In the genomic region with DNA sequence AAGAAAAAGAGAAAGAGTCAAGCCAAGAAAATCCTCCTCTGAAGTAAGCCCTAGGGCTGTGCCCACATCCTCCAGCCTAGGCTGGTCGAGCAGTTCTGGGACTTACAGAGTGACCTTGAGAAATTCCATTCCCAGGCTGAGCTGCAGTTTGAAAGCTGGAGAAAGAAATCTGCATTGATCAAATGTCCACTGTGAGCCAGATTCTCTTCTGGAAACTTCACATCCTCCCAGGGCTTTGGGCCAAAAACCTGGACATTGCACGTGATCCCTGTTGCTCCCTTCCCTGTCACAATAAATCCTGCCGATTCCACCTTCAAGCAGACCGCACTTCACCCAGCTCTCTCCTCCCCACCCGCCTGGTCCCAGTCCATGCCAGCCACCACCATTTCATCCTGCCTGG, we compare ENCODE assay signal across 1 cellular context.
TF ChIP-seq lines count a peak whose summit lies in the region.

No MANE protein-coding gene starts in this region.

TF ChIP-seq in WTC11, 78 proteins besides CTCF, POLR2A, EP300 and RAD21 (continued from another document):
- TF ChIP-seq, protein P1, sequence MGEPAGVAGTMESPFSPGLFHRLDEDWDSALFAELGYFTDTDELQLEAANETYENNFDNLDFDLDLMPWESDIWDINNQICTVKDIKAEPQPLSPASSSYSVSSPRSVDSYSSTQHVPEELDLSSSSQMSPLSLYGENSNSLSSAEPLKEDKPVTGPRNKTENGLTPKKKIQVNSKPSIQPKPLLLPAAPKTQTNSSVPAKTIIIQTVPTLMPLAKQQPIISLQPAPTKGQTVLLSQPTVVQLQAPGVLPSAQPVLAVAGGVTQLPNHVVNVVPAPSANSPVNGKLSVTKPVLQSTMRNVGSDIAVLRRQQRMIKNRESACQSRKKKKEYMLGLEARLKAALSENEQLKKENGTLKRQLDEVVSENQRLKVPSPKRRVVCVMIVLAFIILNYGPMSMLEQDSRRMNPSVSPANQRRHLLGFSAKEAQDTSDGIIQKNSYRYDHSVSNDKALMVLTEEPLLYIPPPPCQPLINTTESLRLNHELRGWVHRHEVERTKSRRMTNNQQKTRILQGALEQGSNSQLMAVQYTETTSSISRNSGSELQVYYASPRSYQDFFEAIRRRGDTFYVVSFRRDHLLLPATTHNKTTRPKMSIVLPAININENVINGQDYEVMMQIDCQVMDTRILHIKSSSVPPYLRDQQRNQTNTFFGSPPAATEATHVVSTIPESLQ (CRISPR knock-in tag; IDR thresholded peaks at IDR 0.05), result no peak
- TF ChIP-seq CREM (CRISPR knock-in tag; IDR thresholded peaks at IDR 0.05) (no peak), TEAD4 (CRISPR knock-in tag; IDR thresholded peaks at IDR 0.05) (no peak), ESRRA (CRISPR knock-in tag; IDR thresholded peaks at IDR 0.05; ENCODE audit: borderline replicate concordance) (no peak), RORB (CRISPR knock-in tag; IDR thresholded peaks at IDR 0.05) (no peak)
- TF ChIP-seq, protein P2, sequence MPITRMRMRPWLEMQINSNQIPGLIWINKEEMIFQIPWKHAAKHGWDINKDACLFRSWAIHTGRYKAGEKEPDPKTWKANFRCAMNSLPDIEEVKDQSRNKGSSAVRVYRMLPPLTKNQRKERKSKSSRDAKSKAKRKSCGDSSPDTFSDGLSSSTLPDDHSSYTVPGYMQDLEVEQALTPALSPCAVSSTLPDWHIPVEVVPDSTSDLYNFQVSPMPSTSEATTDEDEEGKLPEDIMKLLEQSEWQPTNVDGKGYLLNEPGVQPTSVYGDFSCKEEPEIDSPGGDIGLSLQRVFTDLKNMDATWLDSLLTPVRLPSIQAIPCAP (CRISPR knock-in tag; IDR thresholded peaks at IDR 0.05), result no peak
- TF ChIP-seq, protein P3, sequence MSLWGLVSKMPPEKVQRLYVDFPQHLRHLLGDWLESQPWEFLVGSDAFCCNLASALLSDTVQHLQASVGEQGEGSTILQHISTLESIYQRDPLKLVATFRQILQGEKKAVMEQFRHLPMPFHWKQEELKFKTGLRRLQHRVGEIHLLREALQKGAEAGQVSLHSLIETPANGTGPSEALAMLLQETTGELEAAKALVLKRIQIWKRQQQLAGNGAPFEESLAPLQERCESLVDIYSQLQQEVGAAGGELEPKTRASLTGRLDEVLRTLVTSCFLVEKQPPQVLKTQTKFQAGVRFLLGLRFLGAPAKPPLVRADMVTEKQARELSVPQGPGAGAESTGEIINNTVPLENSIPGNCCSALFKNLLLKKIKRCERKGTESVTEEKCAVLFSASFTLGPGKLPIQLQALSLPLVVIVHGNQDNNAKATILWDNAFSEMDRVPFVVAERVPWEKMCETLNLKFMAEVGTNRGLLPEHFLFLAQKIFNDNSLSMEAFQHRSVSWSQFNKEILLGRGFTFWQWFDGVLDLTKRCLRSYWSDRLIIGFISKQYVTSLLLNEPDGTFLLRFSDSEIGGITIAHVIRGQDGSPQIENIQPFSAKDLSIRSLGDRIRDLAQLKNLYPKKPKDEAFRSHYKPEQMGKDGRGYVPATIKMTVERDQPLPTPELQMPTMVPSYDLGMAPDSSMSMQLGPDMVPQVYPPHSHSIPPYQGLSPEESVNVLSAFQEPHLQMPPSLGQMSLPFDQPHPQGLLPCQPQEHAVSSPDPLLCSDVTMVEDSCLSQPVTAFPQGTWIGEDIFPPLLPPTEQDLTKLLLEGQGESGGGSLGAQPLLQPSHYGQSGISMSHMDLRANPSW (CRISPR knock-in tag; conservative IDR thresholded peaks at IDR 0.05; ENCODE audit: low read depth), result no peak
- TF ChIP-seq, protein P4, sequence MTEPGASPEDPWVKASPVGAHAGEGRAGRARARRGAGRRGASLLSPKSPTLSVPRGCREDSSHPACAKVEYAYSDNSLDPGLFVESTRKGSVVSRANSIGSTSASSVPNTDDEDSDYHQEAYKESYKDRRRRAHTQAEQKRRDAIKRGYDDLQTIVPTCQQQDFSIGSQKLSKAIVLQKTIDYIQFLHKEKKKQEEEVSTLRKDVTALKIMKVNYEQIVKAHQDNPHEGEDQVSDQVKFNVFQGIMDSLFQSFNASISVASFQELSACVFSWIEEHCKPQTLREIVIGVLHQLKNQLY (CRISPR knock-in tag; IDR thresholded peaks at IDR 0.05), result no peak
- TF ChIP-seq, protein P5, sequence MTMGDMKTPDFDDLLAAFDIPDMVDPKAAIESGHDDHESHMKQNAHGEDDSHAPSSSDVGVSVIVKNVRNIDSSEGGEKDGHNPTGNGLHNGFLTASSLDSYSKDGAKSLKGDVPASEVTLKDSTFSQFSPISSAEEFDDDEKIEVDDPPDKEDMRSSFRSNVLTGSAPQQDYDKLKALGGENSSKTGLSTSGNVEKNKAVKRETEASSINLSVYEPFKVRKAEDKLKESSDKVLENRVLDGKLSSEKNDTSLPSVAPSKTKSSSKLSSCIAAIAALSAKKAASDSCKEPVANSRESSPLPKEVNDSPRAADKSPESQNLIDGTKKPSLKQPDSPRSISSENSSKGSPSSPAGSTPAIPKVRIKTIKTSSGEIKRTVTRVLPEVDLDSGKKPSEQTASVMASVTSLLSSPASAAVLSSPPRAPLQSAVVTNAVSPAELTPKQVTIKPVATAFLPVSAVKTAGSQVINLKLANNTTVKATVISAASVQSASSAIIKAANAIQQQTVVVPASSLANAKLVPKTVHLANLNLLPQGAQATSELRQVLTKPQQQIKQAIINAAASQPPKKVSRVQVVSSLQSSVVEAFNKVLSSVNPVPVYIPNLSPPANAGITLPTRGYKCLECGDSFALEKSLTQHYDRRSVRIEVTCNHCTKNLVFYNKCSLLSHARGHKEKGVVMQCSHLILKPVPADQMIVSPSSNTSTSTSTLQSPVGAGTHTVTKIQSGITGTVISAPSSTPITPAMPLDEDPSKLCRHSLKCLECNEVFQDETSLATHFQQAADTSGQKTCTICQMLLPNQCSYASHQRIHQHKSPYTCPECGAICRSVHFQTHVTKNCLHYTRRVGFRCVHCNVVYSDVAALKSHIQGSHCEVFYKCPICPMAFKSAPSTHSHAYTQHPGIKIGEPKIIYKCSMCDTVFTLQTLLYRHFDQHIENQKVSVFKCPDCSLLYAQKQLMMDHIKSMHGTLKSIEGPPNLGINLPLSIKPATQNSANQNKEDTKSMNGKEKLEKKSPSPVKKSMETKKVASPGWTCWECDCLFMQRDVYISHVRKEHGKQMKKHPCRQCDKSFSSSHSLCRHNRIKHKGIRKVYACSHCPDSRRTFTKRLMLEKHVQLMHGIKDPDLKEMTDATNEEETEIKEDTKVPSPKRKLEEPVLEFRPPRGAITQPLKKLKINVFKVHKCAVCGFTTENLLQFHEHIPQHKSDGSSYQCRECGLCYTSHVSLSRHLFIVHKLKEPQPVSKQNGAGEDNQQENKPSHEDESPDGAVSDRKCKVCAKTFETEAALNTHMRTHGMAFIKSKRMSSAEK (CRISPR knock-in tag; IDR thresholded peaks at IDR 0.05; ENCODE audit: borderline replicate concordance), result no peak
- TF ChIP-seq, protein P6, sequence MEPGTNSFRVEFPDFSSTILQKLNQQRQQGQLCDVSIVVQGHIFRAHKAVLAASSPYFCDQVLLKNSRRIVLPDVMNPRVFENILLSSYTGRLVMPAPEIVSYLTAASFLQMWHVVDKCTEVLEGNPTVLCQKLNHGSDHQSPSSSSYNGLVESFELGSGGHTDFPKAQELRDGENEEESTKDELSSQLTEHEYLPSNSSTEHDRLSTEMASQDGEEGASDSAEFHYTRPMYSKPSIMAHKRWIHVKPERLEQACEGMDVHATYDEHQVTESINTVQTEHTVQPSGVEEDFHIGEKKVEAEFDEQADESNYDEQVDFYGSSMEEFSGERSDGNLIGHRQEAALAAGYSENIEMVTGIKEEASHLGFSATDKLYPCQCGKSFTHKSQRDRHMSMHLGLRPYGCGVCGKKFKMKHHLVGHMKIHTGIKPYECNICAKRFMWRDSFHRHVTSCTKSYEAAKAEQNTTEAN (CRISPR knock-in tag; IDR thresholded peaks at IDR 0.05), result no peak
- TF ChIP-seq, protein P7, sequence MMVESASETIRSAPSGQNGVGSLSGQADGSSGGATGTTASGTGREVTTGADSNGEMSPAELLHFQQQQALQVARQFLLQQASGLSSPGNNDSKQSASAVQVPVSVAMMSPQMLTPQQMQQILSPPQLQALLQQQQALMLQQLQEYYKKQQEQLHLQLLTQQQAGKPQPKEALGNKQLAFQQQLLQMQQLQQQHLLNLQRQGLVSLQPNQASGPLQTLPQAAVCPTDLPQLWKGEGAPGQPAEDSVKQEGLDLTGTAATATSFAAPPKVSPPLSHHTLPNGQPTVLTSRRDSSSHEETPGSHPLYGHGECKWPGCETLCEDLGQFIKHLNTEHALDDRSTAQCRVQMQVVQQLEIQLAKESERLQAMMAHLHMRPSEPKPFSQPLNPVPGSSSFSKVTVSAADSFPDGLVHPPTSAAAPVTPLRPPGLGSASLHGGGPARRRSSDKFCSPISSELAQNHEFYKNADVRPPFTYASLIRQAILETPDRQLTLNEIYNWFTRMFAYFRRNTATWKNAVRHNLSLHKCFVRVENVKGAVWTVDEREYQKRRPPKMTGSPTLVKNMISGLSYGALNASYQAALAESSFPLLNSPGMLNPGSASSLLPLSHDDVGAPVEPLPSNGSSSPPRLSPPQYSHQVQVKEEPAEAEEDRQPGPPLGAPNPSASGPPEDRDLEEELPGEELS (CRISPR knock-in tag; IDR thresholded peaks at IDR 0.05), result no peak
- TF ChIP-seq, protein P8, sequence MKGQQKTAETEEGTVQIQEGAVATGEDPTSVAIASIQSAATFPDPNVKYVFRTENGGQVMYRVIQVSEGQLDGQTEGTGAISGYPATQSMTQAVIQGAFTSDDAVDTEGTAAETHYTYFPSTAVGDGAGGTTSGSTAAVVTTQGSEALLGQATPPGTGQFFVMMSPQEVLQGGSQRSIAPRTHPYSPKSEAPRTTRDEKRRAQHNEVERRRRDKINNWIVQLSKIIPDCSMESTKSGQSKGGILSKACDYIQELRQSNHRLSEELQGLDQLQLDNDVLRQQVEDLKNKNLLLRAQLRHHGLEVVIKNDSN (CRISPR knock-in tag; IDR thresholded peaks at IDR 0.05), result no peak
TF ChIP-seq in WTC11: peak in this region for 0.
